Comparison of ENCODE assay signal across 19 cellular contexts in genomic region chr10:131207176-131207575, GRCh38.
"Had no signal": no experiment of that assay in that cellular context is flagged by ENCODE, and none has a peak within 500 bp of the region (broad histone marks: within the 10 kb centered on the region; RNA-seq: fewer than 3 reads in every experiment).

No MANE protein-coding gene starts in this region.

- H3K27ac ChIP-seq: foreskin keratinocyte, ovary, right lobe of liver, skin epidermis, thoracic aorta, upper lobe of left lung, VCaP had no signal

- ATAC-seq: activated CD4-positive, CD25-positive, alpha-beta regulatory T cell treated with anti-CD3 and anti-CD28 coated beads, Interleukin-2, amount 50 U/mL, for 24 hours; activated CD8-positive, alpha-beta T cell treated with anti-CD3 and anti-CD28 coated beads, Interleukin-2, amount 10 ng/mL, durations not matched to agents 7 days and 5 days; activated naive CD8-positive, alpha-beta T cell treated with anti-CD3 and anti-CD28 coated beads, Interleukin-2, amount 50 U/mL, for 24 hours; activated T-cell treated with anti-CD3 and anti-CD28 coated beads, Interleukin-2, amount 50 U/mL, for 4 hours; foreskin keratinocyte; natural killer cell; right lobe of liver; stimulated activated memory B cell treated with anti-CD40 and anti-IgM and Interleukin-4, amounts not matched to agents 10 μg/mL and 1 μg/mL and 100 μg/mL, for 72 hours; T-cell had no signal

- H3K9me3 ChIP-seq: ovary, right lobe of liver, thoracic aorta, upper lobe of left lung had no signal

- H3K4me1 ChIP-seq: foreskin keratinocyte, right lobe of liver, upper lobe of left lung had no signal

- H3K4me3 ChIP-seq: lung, ovary, right lobe of liver, skin epidermis, thoracic aorta, upper lobe of left lung had no signal

- H3K27me3 ChIP-seq: foreskin keratinocyte, ovary, right lobe of liver, upper lobe of left lung had no signal

- DNase-seq: activated CD4-positive, alpha-beta T cell treated with anti-CD3 and anti-CD28 coated beads, Interleukin-2, amount 50 U/mL, for 1 hour; activated CD8-positive, alpha-beta T cell treated with anti-CD3 and anti-CD28 coated beads, Interleukin-2, amount 10 ng/mL, durations not matched to agents 7 days and 5 days; activated naive CD4-positive, alpha-beta T cell treated with anti-CD3 and anti-CD28 coated beads for 36 hours; activated naive CD8-positive, alpha-beta T cell treated with anti-CD3 and anti-CD28 coated beads, Interleukin-2, amount 50 U/mL, for 24 hours; activated T-cell treated with anti-CD3 and anti-CD28 coated beads, Interleukin-2, amount 50 U/mL, for 4 hours; effector CD8-positive, alpha-beta T cell; foreskin keratinocyte; natural killer cell; right lobe of liver; stimulated activated CD4-positive, alpha-beta T cell treated with anti-CD3 and anti-CD28 coated beads, Interleukin-2, amount 100 ng/mL, for 24 hours had no signal

- H3K36me3 ChIP-seq: ovary, right lobe of liver, thoracic aorta, upper lobe of left lung had no signal
